In the genomic region with DNA sequence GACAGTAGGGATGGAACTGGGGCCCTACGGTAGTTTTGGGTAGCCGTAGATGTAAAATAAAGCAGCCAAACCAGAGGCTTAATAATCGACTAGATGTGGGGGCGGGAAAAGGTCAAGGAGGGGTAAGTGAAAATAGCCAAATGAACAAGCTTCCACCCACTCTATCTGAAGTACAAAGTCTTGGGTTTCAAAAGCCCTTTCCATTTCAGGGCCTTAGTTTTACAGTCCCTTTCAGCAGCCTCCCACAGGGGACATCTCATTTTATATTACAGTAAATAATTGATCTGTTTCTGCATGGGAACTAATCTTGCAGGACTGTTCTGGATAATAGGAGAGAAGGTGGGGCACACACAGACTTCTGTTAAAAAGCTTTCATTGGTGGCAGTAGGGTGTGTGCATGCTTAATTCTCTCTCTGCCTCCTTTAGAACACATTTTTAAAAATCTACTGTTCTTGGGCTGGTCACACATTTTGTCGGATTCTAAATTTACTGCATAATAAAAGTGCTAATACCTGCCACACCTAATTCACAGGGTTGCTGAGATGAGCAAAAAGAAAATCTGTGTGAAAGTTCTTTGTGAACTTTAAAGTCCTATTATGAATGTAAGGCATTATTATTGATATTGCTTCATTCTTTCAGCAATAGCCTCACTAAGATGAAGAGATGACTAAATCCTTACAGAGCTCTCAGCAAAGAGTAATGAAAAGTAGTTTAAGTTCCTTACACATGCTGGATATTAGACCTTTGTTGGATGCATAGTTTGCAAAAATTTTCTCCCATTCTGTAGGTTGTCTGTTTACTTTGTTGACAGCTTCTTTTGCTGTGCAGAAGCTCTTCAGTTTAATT, we compare ENCODE assay signal across 11 cellular contexts.
A peak's percentile ranks its signal among the peaks of the same experiment; 100 is the strongest.
DNase-seq lines count a peak whose midpoint lies in the region; ATAC-seq, FAIRE-seq and TF ChIP-seq lines count a peak whose summit lies in the region.
"Had no signal": no experiment of that assay in that cellular context is flagged by ENCODE, and none has a peak within 500 bp of the region (broad histone marks: within the 10 kb centered on the region; RNA-seq: fewer than 3 reads in every experiment).

No MANE protein-coding gene starts in this region.

- ATAC-seq in GM19467 (IDR thresholded peaks at IDR 0.05; ENCODE audit: unreplicated experiment) (peak; percentile 45), HG03066 (IDR thresholded peaks at IDR 0.05; ENCODE audit: low read depth, unreplicated experiment) (peak; percentile 39), left lobe of liver (peak; percentile 79)

- no peaks in the 10 kb centered on the region for H3K36me3 ChIP-seq in WERI-Rb-1

- DNase-seq in GM18507 (ENCODE audit: extremely low spot score, insufficient read length, low read depth), result no peak
- DNase-seq in left lobe of liver (ENCODE audit: low spot score), result peak; percentile 64
- no peak for DNase-seq in NCI-H1092 (lab: John Stamatoyannopoulos, UW)
- no peak for DNase-seq in WERI-Rb-1
- DNase-seq in NCI-H446 treated with DMSO at 0.1 percent for 48 hours (lab: John Stamatoyannopoulos, UW), result no peak
- no peak for DNase-seq in NCI-H146 (lab: John Stamatoyannopoulos, UW)
- DNase-seq: activated T-cell treated with anti-CD3 and anti-CD28 coated beads, Interleukin-2, amount 50 U/mL, for 1 hour; occipital lobe; stimulated activated CD4-positive, alpha-beta T cell treated with anti-CD3 and anti-CD28 coated beads, Interleukin-2, amount 100 ng/mL, for 48 hours had no signal

- FAIRE-seq in GM18507 (lab: Jason Lieb, UNC), result peak; percentile 99

- H3K27me3 ChIP-seq in WERI-Rb-1 (ENCODE audit: insufficient read depth, low read depth, severe bottlenecking), result no peaks in the 10 kb centered on the region

- H3K9me3 ChIP-seq in WERI-Rb-1 (ENCODE audit: severe bottlenecking), result no peaks in the 10 kb centered on the region

- no peak overlapping the region for H3K27ac ChIP-seq in WERI-Rb-1

- no peak overlapping the region for H3K4me3 ChIP-seq in WERI-Rb-1 (ENCODE audit: low read depth, low read length)

- no peak for TF ChIP-seq CTCF in WERI-Rb-1 (IDR thresholded peaks at IDR 0.05; ENCODE audit: low read depth, low read length)
